ENCODE assay signal across 8 cellular contexts in the genomic region with DNA sequence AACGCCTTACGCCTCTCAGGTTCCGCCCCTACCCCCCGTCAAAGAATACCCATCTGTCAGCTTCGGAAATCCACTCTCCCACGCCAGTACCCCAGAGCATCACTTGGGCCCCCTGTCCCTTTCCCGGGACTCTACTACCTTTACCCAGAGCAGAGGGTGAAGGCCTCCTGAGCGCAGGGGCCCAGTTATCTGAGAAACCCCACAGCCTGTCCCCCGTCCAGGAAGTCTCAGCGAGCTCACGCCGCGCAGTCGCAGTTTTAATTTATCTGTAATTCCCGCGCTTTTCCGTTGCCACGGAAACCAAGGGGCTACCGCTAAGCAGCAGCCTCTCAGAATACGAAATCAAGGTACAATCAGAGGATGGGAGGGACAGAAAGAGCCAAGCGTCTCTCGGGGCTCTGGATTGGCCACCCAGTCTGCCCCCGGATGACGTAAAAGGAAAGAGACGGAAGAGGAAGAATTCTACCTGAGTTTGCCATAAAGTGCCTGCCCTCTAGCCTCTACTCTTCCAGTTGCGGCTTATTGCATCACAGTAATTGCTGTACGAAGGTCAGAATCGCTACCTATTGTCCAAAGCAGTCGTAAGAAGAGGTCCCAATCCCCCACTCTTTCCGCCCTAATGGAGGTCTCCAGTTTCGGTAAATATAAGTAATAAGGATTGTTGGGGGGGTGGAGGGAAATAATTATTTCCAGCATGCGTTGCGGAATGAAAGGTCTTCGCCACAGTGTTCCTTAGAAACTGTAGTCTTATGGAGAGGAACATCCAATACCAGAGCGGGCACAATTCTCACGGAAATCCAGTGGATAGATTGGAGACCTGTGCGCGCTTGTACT. TPM values are rescaled to one million over a fixed set of nuclear protein-coding genes. Genes with fewer than 3 reads are reported as not detected.
DNase-seq lines count a peak whose midpoint lies in the region; ATAC-seq, FAIRE-seq and TF ChIP-seq lines count a peak whose summit lies in the region.

A gene (minus strand): TSS at position 232 of the 834 bp plus-strand sequence. CDS start 1,268 bp downstream, outside the sequence.

- WGBS in small intestine, 3 donors = 2% methylated on average over 38 of the region's 38 CpGs

- no peaks in the 10 kb centered on the region for H3K27me3 ChIP-seq in ACC112 (ENCODE audit: insufficient read depth, low read length)
- H3K27me3 ChIP-seq in bronchial epithelial cell (ENCODE audit: control insufficient read depth, insufficient read depth, low read length) = no peaks in the 10 kb centered on the region
- H3K27me3 ChIP-seq in small intestine (ENCODE audit: control insufficient read depth in 2 of 2, insufficient read depth in 2 of 2, low read length in 2 of 2) = no peaks in the 10 kb centered on the region

- H3K36me3 ChIP-seq in ACC112 (ENCODE audit: insufficient read depth, low read length) (no peaks in the 10 kb centered on the region), bronchial epithelial cell (ENCODE audit: control insufficient read depth, insufficient read depth, low read length) (peaks cover 2% of the 10 kb centered on the region), small intestine (ENCODE audit: control insufficient read depth in 2 of 2, insufficient read depth in 2 of 2, low read length in 2 of 2) (peaks cover 0 to 2% of the 10 kb centered on the region in 2 donors)

- peak within 1 kb of the TSS; percentile 89 for H2AFZ ChIP-seq in ACC112 (ENCODE audit: low read length, unreplicated experiment)

- ATAC-seq in GM18870 (IDR thresholded peaks at IDR 0.05; ENCODE audit: unreplicated experiment) (peak; percentile 95), HG03135 (IDR thresholded peaks at IDR 0.05; ENCODE audit: unreplicated experiment) (peak; percentile 94)

- H3K4me3 ChIP-seq in ACC112 (ENCODE audit: low read depth, low read length) = peak within 1 kb of the TSS; percentile 93
- peak within 1 kb of the TSS; percentile 79 for H3K4me3 ChIP-seq in bronchial epithelial cell (ENCODE audit: low read depth, low read length)
- H3K4me3 ChIP-seq in small intestine (ENCODE audit: low read depth in 1 of 2, low read length in 2 of 2) = peak within 1 kb of the TSS; percentile 58 to 83

- peak within 1 kb of the TSS; percentile 74 for H3K27ac ChIP-seq in ACC112 (ENCODE audit: low read depth, low read length)
- H3K27ac ChIP-seq in VCaP = peak within 1 kb of the TSS; percentile 68
- peak within 1 kb of the TSS; percentile 92 to 93 for H3K27ac ChIP-seq in small intestine (ENCODE audit: low read depth in 1 of 2, low read length in 1 of 2)

- DNase-seq in NCI-H2196 treated with DMSO at 0.1 percent for 48 hours (lab: John Stamatoyannopoulos, UW; ENCODE audit: unreplicated experiment) = peak; percentile 91
- peak; percentile 99 for DNase-seq in bronchial epithelial cell (ENCODE audit: low read depth)
- DNase-seq in iPS-NIHi11 (ENCODE audit: low spot score) = peak; percentile 98
- DNase-seq in small intestine = peak; percentile 100

- H3K4me1 ChIP-seq in ACC112 (ENCODE audit: control insufficient read depth, insufficient read depth, low read length, unreplicated experiment) = peaks cover 7% of the 10 kb centered on the region
- H3K4me1 ChIP-seq in small intestine (ENCODE audit: control insufficient read depth in 2 of 2, insufficient read depth in 1 of 2, low read depth in 1 of 2, low read length in 1 of 2) = peaks cover 2 to 4% of the 10 kb centered on the region in 2 donors

- H3K9me3 ChIP-seq in small intestine (ENCODE audit: control insufficient read depth, low read depth) = no peaks in the 10 kb centered on the region

- H3K79me2 ChIP-seq in ACC112 (ENCODE audit: control insufficient read depth, insufficient read depth, low read length, unreplicated experiment) = peaks cover 23% of the 10 kb centered on the region

- FAIRE-seq in bronchial epithelial cell (lab: Jason Lieb, UNC) (peak; percentile 88), small intestine (lab: Jason Lieb, UNC) (peak; percentile 10)

- TF ChIP-seq CTCF in VCaP (conservative IDR thresholded peaks at IDR 0.05) = no peak
- no peak for TF ChIP-seq CTCF in bronchial epithelial cell (IDR thresholded peaks at IDR 0.05; ENCODE audit: insufficient read depth, low read length, severe bottlenecking)

RNA-seq across cellular contexts. Expression of the gene that starts here (rescaled TPM):
- total RNA-seq in bronchial epithelial cell = 3.4 and 4.1 TPM in 2 replicates
- polyA plus RNA-seq in small intestine = 1 to 10 TPM in 2 of 3 donors, under 1 TPM in 1; 0.45 to 9.7 (median 1.4) TPM

Comparison
In these comparisons a context has a peak if more than half of its experiments do, and no peak if none do; other contexts are left out.
1. Peak in every context shown above with its lines: DNase-seq, ATAC-seq, H3K4me3 ChIP-seq and H3K27ac ChIP-seq.